Comparison of ENCODE assay signal across 8 cellular contexts in the genomic region with DNA sequence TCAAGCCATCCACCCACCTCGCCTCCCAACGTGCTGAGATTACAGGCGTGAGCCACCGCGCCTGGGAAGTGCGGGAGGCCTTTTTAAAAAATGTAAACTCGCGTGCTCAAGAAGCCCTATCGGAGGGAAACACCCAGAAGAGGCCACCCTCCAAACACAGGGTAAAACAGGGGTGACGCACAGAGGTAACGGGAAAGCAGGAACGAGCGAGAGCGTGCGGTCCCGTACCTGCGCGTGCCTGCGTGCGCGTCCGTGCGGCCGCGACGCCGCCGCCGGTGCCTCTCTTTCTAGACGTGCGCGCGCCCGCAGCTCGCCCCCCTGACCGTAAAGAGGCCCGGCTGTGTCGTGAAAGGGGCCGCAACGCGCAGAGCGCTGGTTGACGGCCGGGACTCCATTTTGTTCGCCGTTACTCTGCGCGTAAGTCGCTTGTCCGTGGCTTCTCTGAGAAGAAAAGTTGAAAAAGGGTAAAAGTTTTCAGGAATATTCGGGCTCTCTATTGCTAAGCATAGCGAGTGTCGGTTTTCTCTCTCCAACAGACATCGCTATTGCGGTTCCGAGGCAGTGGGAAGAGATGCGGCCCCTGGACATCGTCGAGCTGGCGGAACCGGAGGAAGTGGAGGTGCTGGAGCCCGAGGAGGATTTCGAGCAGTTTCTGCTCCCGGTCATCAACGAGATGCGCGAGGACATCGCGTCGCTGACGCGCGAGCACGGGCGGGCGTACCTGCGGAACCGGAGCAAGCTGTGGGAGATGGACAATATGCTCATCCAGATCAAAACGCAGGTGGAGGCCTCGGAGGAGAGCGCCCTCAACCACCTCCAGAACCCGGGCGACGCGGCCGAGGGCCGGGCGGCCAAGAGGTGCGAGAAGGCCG.
DNase-seq lines count a peak whose midpoint lies in the region; ATAC-seq and TF ChIP-seq lines count a peak whose summit lies in the region.

Gene MRFAP1 (plus strand): TSS at position 394 of the 872 bp plus-strand sequence. CDS start 178 bp downstream, at position 572.

- peak; percentile 76 for ATAC-seq in GM19025 (IDR thresholded peaks at IDR 0.05; ENCODE audit: low read depth, unreplicated experiment)
- peak; percentile 75 for ATAC-seq in HG03342 (IDR thresholded peaks at IDR 0.05; ENCODE audit: unreplicated experiment)

- peak within 1 kb of the TSS; percentile 99 for H3K4me3 ChIP-seq in AG09309 (ENCODE audit: control insufficient read depth, low read depth, low read length)

- no peak for TF ChIP-seq CTCF in AG09309 (IDR thresholded peaks at IDR 0.05; ENCODE audit: control insufficient read depth, insufficient read depth, low read depth, low read length, missing control alignments)

- peak; percentile 73 for DNase-seq in AG09309 (ENCODE audit: low read depth)
- peak; percentile 83 for DNase-seq in NCI-H345 treated with DMSO at 0.1 percent for 48 hours (lab: John Stamatoyannopoulos, UW; ENCODE audit: unreplicated experiment)
- DNase-seq in activated CD4-positive, CD25-positive, alpha-beta regulatory T cell (lab: John Stamatoyannopoulos, UW): peak; percentile 86 to 94 (median 90)
- peak; percentile 20 to 95 (median 86) for DNase-seq in caudate nucleus (lab: John Stamatoyannopoulos, UW)
- peak; percentile 98 for DNase-seq in iris pigment epithelial cell (ENCODE audit: low read depth)
- peak; percentile 86 to 88 for DNase-seq in stimulated activated CD4-positive, alpha-beta T cell treated with anti-CD3 and anti-CD28 coated beads, Interleukin-12 subunit alpha, Interleukin-12 subunit beta, amount 100 ng/mL, for 24 hours (ENCODE audit: low read depth in 2 of 2)

- peak within 1 kb of the TSS; percentile 95 for H3K27ac ChIP-seq in caudate nucleus (ENCODE audit: low read depth, low read length)

Comparison
In these comparisons a context has a peak if more than half of its experiments do, and no peak if none do; other contexts are left out.
1. Peak in every context shown above with its lines: DNase-seq, ATAC-seq, H3K4me3 ChIP-seq and H3K27ac ChIP-seq.